12 cellular contexts compared by ENCODE assay signal in the genomic region with DNA sequence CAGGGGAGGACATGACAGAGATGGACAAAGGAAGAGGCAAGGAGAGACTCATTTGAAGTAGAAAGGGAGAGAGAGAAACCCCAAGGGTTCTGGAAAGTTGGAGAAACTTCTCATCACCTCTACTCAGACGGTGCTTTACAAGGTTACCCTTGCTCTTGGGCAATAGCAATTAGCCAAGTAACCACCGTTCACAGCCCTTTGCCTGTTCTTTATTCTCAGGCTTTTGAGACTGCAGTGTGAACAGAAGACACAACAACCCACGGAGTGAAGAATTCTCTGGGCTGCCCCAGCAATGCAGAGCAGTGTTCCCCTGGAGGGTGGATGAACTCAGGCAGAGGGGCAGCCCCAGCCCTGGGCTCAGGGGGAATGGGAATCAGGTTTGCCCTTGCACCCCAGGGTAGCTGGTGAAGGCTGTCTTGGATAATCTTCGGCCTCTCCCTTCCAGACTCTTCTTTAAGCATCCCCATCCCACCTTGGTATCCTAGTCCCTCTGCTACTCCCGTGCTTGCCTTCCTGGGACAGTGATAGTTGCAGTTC.
DNase-seq lines count a peak whose midpoint lies in the region; ATAC-seq, FAIRE-seq and TF ChIP-seq lines count a peak whose summit lies in the region.
"Had no signal": no experiment of that assay in that cellular context is flagged by ENCODE, and none has a peak within 500 bp of the region (broad histone marks: within the 10 kb centered on the region; RNA-seq: fewer than 3 reads in every experiment).

No MANE protein-coding gene starts in this region.

- H3K9me3 ChIP-seq in right atrium auricular region (no peaks in the 10 kb centered on the region), fibroblast of lung (ENCODE audit: control insufficient read depth, insufficient read depth, low read depth, low read length) (no peaks in the 10 kb centered on the region), ovary (no peaks in the 10 kb centered on the region), aorta (ENCODE audit: control insufficient read depth, low read length) (no peaks in the 10 kb centered on the region)
- H3K9me3 ChIP-seq: SJCRH30 had no signal

- H3K4me2 ChIP-seq in fibroblast of lung (ENCODE audit: extremely low read depth, insufficient read depth, low read length) = no peak overlapping the region

- WGBS in ovary, 3 donors = 18 to 33% (median 26%) methylated on average over 5 of the region's 5 CpGs
- 57 to 58% methylated on average over 5 of the region's 5 CpGs for WGBS in aorta, 2 donors

- no peak for TF ChIP-seq CTCF in right atrium auricular region (IDR thresholded peaks at IDR 0.05)
- no peak for TF ChIP-seq CTCF in fibroblast of lung (conservative IDR thresholded peaks at IDR 0.05 in 1 of 2, IDR thresholded peaks at IDR 0.05 in 1 of 2; ENCODE audit: low read depth in 1 of 2, low read length in 2 of 2)
- TF ChIP-seq CTCF in ovary (IDR thresholded peaks at IDR 0.05) = no peak

- DNase-seq in right atrium auricular region (ENCODE audit: low spot score) (no peak), left ventricle myocardium superior (no peak), fibroblast of lung (ENCODE audit: low read depth in 2 of 2) (no peak), ovary (peak in 1 of 5 donors; percentile 37), aorta (no peak), GM12891 (ENCODE audit: insufficient read length, low spot score) (no peak), hepatic stellate cell (ENCODE audit: low spot score) (no peak)
- DNase-seq: activated CD4-positive, alpha-beta T cell treated with anti-CD3 and anti-CD28 coated beads for 36 hours; AML-193 had no signal

- H3K4me1 ChIP-seq in right atrium auricular region (peaks cover 0 to 64% of the 10 kb centered on the region in 2 donors), fibroblast of lung (ENCODE audit: control insufficient read depth, extremely low read depth, insufficient read depth, low read length) (peaks cover 43% of the 10 kb centered on the region), ovary (ENCODE audit: insufficient read depth) (peaks cover 51% of the 10 kb centered on the region), aorta (ENCODE audit: control insufficient read depth in 1 of 2, insufficient read depth in 2 of 2, low read length in 2 of 2) (peaks cover 4 to 21% of the 10 kb centered on the region in 2 donors)

- H3K27me3 ChIP-seq in right atrium auricular region = no peaks in the 10 kb centered on the region
- no peaks in the 10 kb centered on the region for H3K27me3 ChIP-seq in fibroblast of lung (ENCODE audit: control insufficient read depth, insufficient read depth, low read length)
- H3K27me3 ChIP-seq in ovary = no peaks in the 10 kb centered on the region
- no peaks in the 10 kb centered on the region for H3K27me3 ChIP-seq in aorta (ENCODE audit: control insufficient read depth in 1 of 2, insufficient read depth in 2 of 2, low read length in 1 of 2)
- H3K27me3 ChIP-seq: SJCRH30 had no signal

- no peaks in the 10 kb centered on the region for H4K20me1 ChIP-seq in fibroblast of lung (ENCODE audit: control insufficient read depth, extremely low read depth, insufficient read depth, low read length)

- TF ChIP-seq POLR2A in ovary (IDR thresholded peaks at IDR 0.05) (no peak), GM12891 (IDR thresholded peaks at IDR 0.05; ENCODE audit: low read depth, low read length) (no peak)

- TF ChIP-seq EP300 in ovary (IDR thresholded peaks at IDR 0.05) = no peak

- peak overlapping the region; percentile 93 for H3K27ac ChIP-seq in right atrium auricular region
- H3K27ac ChIP-seq in fibroblast of lung (ENCODE audit: insufficient read depth, low read length) = peak overlapping the region; percentile 97
- H3K27ac ChIP-seq in ovary = peak overlapping the region; percentile 93 to 96
- peak overlapping the region; percentile 47 to 91 for H3K27ac ChIP-seq in aorta (ENCODE audit: low read depth in 1 of 2, low read length in 2 of 2)

- H3K36me3 ChIP-seq in right atrium auricular region = no peaks in the 10 kb centered on the region
- no peaks in the 10 kb centered on the region for H3K36me3 ChIP-seq in fibroblast of lung (ENCODE audit: control insufficient read depth, insufficient read depth, low read length)
- no peaks in the 10 kb centered on the region for H3K36me3 ChIP-seq in ovary
- H3K36me3 ChIP-seq in aorta (ENCODE audit: control insufficient read depth in 1 of 2, insufficient read depth in 2 of 2, low read length in 1 of 2) = no peaks in the 10 kb centered on the region
- H3K36me3 ChIP-seq: SJCRH30 had no signal

- H2AFZ ChIP-seq in fibroblast of lung (ENCODE audit: low read length) = no peak overlapping the region

- FAIRE-seq in GM12891 (lab: Jason Lieb, UNC) = no peak
- FAIRE-seq: G401.6 had no signal

- no peak overlapping the region for H3K9ac ChIP-seq in fibroblast of lung (ENCODE audit: insufficient read depth, low read length)

- ATAC-seq in left ventricle myocardium superior (no peak), aorta (ENCODE audit: low FRiP score) (peak; percentile 1), HG03045 (IDR thresholded peaks at IDR 0.05; ENCODE audit: unreplicated experiment) (no peak)
- ATAC-seq: activated CD4-positive, alpha-beta T cell treated with anti-CD3 and anti-CD28 coated beads for 36 hours had no signal

- intact Hi-C loops in left ventricle myocardium superior (cut with micrococcal nuclease) = no loop called here
- intact Hi-C loops in ovary (cut with DNase I) = loop anchor here in 1 of 4 donors (10.0 kb wide), 1 partner anchor 142 kb away; no protein-coding TSS in a partner anchor
- intact Hi-C loops in aorta (cut with DNase I) = loop anchor here in 1 of 2 donors (5.0 kb wide), 1 partner anchor 34 kb away; no protein-coding TSS in a partner anchor

- peaks cover 2% of the 10 kb centered on the region for H3K79me2 ChIP-seq in fibroblast of lung (ENCODE audit: control insufficient read depth, insufficient read depth, low read length)

- H3K4me3 ChIP-seq in right atrium auricular region (no peak overlapping the region), fibroblast of lung (replicated peaks in 1 of 4; ENCODE audit: control extremely low read depth in 1 of 4, insufficient read depth in 1 of 4, low read depth in 3 of 4, low read length in 4 of 4) (no peak overlapping the region), ovary (no peak overlapping the region), aorta (ENCODE audit: low read length in 2 of 2) (no peak overlapping the region)
- H3K4me3 ChIP-seq: SJCRH30 had no signal

TF ChIP-seq in GM12891, 5 proteins besides CTCF, POLR2A, EP300 and RAD21:
- TF ChIP-seq POU2F2 (IDR thresholded peaks at IDR 0.05; ENCODE audit: low read depth, low read length) (no peak), SPI1 (IDR thresholded peaks at IDR 0.05; ENCODE audit: low read depth, low read length) (no peak), TAF1 (IDR thresholded peaks at IDR 0.05; ENCODE audit: low read depth, low read length) (no peak), POLR2AphosphoS5 (IDR thresholded peaks at IDR 0.05; ENCODE audit: low read depth, low read length) (no peak), PAX5 (IDR thresholded peaks at IDR 0.05; ENCODE audit: insufficient read depth, low read length, severe bottlenecking) (no peak)
